ENCODE assay signal across 8 cellular contexts in genomic region chr19:54137114-54137912, GRCh38. TPM values are rescaled to one million over a fixed set of nuclear protein-coding genes. Genes with fewer than 3 reads are reported as not detected.
DNase-seq lines count a peak whose midpoint lies in the region; ATAC-seq, FAIRE-seq and TF ChIP-seq lines count a peak whose summit lies in the region.

CNOT3 (plus strand) TSS chr19:54137762; CDS start chr19:54142979, 5,217 bp downstream.

- H3K4me3 Mint-ChIP-seq in endothelial cell (ENCODE audit: unreplicated experiment) (peak within 1 kb of the TSS; percentile 95), mesothelial cell of epicardium (peak within 1 kb of the TSS; percentile 90)

- peaks cover 34% of the 10 kb centered on the region for H3K79me2 ChIP-seq in OCI-LY7 (ENCODE audit: insufficient read depth, low read depth, low read length)

- CTCF ChIA-PET in OCI-LY7 (lab: Charles Lee; ENCODE audit: unreplicated experiment), result interaction anchor here (0.5 to 1.0 kb wide), 4 partner anchors 22 to 52 kb away, joined by 3 to 6 read pairs (median 4); partner anchors contain the start of genes MBOAT7, PRPF31 and TFPT

- intact Hi-C loops in OCI-LY7 (cut with micrococcal nuclease; ENCODE audit: unreplicated experiment), result loop anchor here (1.0 to 2.0 kb wide), 3 partner anchors 21 to 35 kb away; partner anchors contain the start of genes LENG1, NDUFA3, PRPF31 and TFPT

- peaks cover 28% of the 10 kb centered on the region for H3K36me3 Mint-ChIP-seq in endothelial cell (ENCODE audit: low read depth, unreplicated experiment)
- no peaks in the 10 kb centered on the region for H3K36me3 Mint-ChIP-seq in mesothelial cell of epicardium

- H3K4me1 Mint-ChIP-seq in endothelial cell (ENCODE audit: unreplicated experiment) (peaks cover 27% of the 10 kb centered on the region), mesothelial cell of epicardium (peaks cover 23% of the 10 kb centered on the region)

- ATAC-seq in GM21526 (IDR thresholded peaks at IDR 0.05; ENCODE audit: low FRiP score, unreplicated experiment), result peak; percentile 70

- BruUV-seq in OCI-LY7 (replicated peaks; lab: Mats Ljungman, UMichigan), result no TSS peak

- H3K27ac Mint-ChIP-seq in endothelial cell (ENCODE audit: unreplicated experiment) (peak within 1 kb of the TSS; percentile 85), mesothelial cell of epicardium (peak within 1 kb of the TSS; percentile 97)

- FAIRE-seq in D721Med (lab: Jason Lieb, UNC), result peak; percentile 61

- H3K27ac ChIP-seq in OCI-LY7 (ENCODE audit: low read depth, low read length, poor library complexity, severe bottlenecking), result peak within 1 kb of the TSS; percentile 54

- TF ChIP-seq CTCF in D721Med (IDR thresholded peaks at IDR 0.05; ENCODE audit: insufficient read depth, missing control alignments) (no peak), OCI-LY7 (conservative IDR thresholded peaks at IDR 0.05; ENCODE audit: low read length) (no peak), endothelial cell (IDR thresholded peaks at IDR 0.05; ENCODE audit: unreplicated experiment) (no peak), mesothelial cell of epicardium (IDR thresholded peaks at IDR 0.05; ENCODE audit: unreplicated experiment) (no peak)

- H3K9me3 ChIP-seq in OCI-LY7 (ENCODE audit: low read length), result no peaks in the 10 kb centered on the region

- POLR2A ChIA-PET in OCI-LY7 (lab: Charles Lee), result interaction anchor here (0.5 to 1.2 kb wide), 7 partner anchors 19 to 62 kb away, joined by 3 to 9 read pairs (median 5); partner anchors contain the start of genes LENG1, MBOAT7, NDUFA3 and PRPF31

- no peaks in the 10 kb centered on the region for H3K9me2 ChIP-seq in OCI-LY7 (ENCODE audit: insufficient read depth, low read length)

- H3K9me3 Mint-ChIP-seq in endothelial cell (ENCODE audit: unreplicated experiment) (no peaks in the 10 kb centered on the region), mesothelial cell of epicardium (no peaks in the 10 kb centered on the region)

- peak within 1 kb of the TSS; percentile 92 for H3K4me2 ChIP-seq in OCI-LY7 (ENCODE audit: low read length)

- peaks cover 21% of the 10 kb centered on the region for H3K4me1 ChIP-seq in OCI-LY7 (ENCODE audit: insufficient read depth, low read length, poor library complexity, severe bottlenecking)

- H4K20me1 ChIP-seq in OCI-LY7 (ENCODE audit: insufficient read depth, low read length), result no peaks in the 10 kb centered on the region; the same call in 1 of the 2 replicates

- peak within 1 kb of the TSS; percentile 96 for H3K4me3 ChIP-seq in OCI-LY7 (ENCODE audit: low read depth, low read length, poor library complexity, severe bottlenecking)

- peak; percentile 98 for DNase-seq in D721Med (ENCODE audit: insufficient read length, low spot score)
- DNase-seq in HuH-7.5 (ENCODE audit: low spot score), result peak; percentile 100
- DNase-seq in OCI-LY7 (ENCODE audit: low spot score), result peak; percentile 100
- peak; percentile 97 for DNase-seq in activated T-cell treated with anti-CD3 and anti-CD28 coated beads for 1 hour (ENCODE audit: low read depth)
- peak; percentile 97 for DNase-seq in endothelial cell (ENCODE audit: low spot score)
- peak; percentile 99 to 100 for DNase-seq in mesothelial cell of epicardium (ENCODE audit: low spot score in 2 of 2, unreplicated experiment in 2 of 2)
- DNase-seq in stimulated activated CD8-positive, alpha-beta memory T cell treated with anti-CD3 and anti-CD28 coated beads, Interleukin-15, amount 100 ng/mL, for 48 hours (ENCODE audit: low read depth in 2 of 2), result peak; percentile 99

- H3K36me3 ChIP-seq in OCI-LY7 (ENCODE audit: insufficient read depth, low read length), result peaks cover 33% of the 10 kb centered on the region; the same call in 1 of the 2 replicates

- H3K27me3 Mint-ChIP-seq in endothelial cell (ENCODE audit: unreplicated experiment) (peaks cover 31% of the 10 kb centered on the region), mesothelial cell of epicardium (ENCODE audit: low read depth) (peaks cover 8% of the 10 kb centered on the region)

- H2AFZ ChIP-seq in OCI-LY7 (ENCODE audit: low read length), result peak within 1 kb of the TSS; percentile 79; the same call in 1 of the 2 replicates

RNA-seq across cellular contexts. Expression of gene CNOT3, which starts in this region (rescaled TPM):
- total RNA-seq in OCI-LY7 (2014; rRNA removed; shearing (Covaris generic)), result 15.2 and 18.4 TPM in 2 replicates
- total RNA-seq in OCI-LY7 (2022) (54.8 and 65.1 TPM in 2 replicates), endothelial cell (ENCODE audit: unreplicated experiment) (62.2 TPM), mesothelial cell of epicardium (63.3 to 70.6 TPM (median 67.6 TPM) in 3 replicates)

Comparison
In these comparisons a context has a peak if more than half of its experiments do, and no peak if none do; other contexts are left out.
1. Peak in every context shown above with its lines: DNase-seq, ATAC-seq, H3K4me3 ChIP-seq and H3K27ac ChIP-seq.